Comparison of ENCODE assay signal across 34 cellular contexts in the genomic region with DNA sequence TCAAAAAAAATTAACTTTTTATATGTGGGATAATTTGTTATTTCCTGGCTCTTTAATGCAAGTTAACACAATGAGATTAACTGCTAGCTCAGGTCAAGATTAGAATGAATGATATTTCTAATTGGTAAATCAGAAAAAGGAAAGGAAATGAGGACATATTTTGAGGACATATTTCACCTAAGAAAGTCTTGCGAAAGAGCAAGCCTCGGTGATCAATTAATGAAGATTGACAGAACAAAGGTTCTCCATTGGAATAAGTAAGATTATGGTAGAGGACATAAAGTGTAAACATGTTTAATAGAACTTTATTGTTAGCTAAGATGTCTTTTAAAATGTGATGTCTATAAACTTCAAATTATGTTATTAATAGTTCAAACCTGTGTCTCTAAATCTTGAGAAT.
"Had no signal": no experiment of that assay in that cellular context is flagged by ENCODE, and none has a peak within 500 bp of the region (broad histone marks: within the 10 kb centered on the region; RNA-seq: fewer than 3 reads in every experiment).

No MANE protein-coding gene starts in this region.

- H3K36me3 Mint-ChIP-seq: activated CD4-positive, alpha-beta memory T cell treated with anti-CD3 and anti-CD28 coated beads for 36 hours; activated naive CD4-positive, alpha-beta T cell treated with anti-CD3 and anti-CD28 coated beads, Interleukin-2, amount 50 U/mL, for 72 hours; activated naive CD8-positive, alpha-beta T cell treated with anti-CD3 and anti-CD28 coated beads for 36 hours had no signal

- H3K9me3 Mint-ChIP-seq: activated B cell treated with CpG ODN at 0.5 μM for 24 hours; activated CD4-positive, alpha-beta memory T cell treated with anti-CD3 and anti-CD28 coated beads for 36 hours; activated CD4-positive, alpha-beta T cell treated with anti-CD3 and anti-CD28 coated beads, Interleukin-2, amount 10 ng/mL, durations not matched to agents 24 days and 14 days; activated CD8-positive, alpha-beta T cell treated with anti-CD3 and anti-CD28 coated beads for 36 hours; activated naive CD4-positive, alpha-beta T cell treated with anti-CD3 and anti-CD28 coated beads for 36 hours; activated naive CD4-positive, alpha-beta T cell treated with anti-CD3 and anti-CD28 coated beads, Interleukin-2, amount 50 U/mL, for 72 hours; activated naive CD8-positive, alpha-beta T cell treated with anti-CD3 and anti-CD28 coated beads for 36 hours; activated T-cell treated with anti-CD3 and anti-CD28 coated beads, Interleukin-2, amount 50 U/mL, for 4 hours; activated T-cell treated with anti-CD3 and anti-CD28 coated beads, Interleukin-2, amount 50 U/mL, for 72 hours; activated T-helper 1 cell treated with anti-CD3 and anti-CD28 coated beads, Interleukin-12 subunit alpha, Interleukin-12 subunit beta, Interleukin-2, Interleukin-4 antibody, amounts not matched to agents 30 ng/mL and 10 ng/mL and 1 ng/mL, durations not matched to agents 14 hours and 24 hours and 36 hours; activated T-helper 17 cell treated with anti-CD3 and anti-CD28 coated beads, Interleukin-2, amount 50 U/mL, for 72 hours; T-helper 2 cell treated with Interferon-gamma antibody and Interleukin-4, amounts not matched to agents 5 μg/mL and 100 μg/mL, for 36 hours had no signal

- H3K9me3 ChIP-seq: adrenal gland, body of pancreas, breast epithelium had no signal

- H3K4me1 Mint-ChIP-seq: activated B cell treated with CpG ODN at 0.5 μM for 24 hours; activated CD4-positive, alpha-beta T cell treated with anti-CD3 and anti-CD28 coated beads, Interleukin-2, amount 10 ng/mL, durations not matched to agents 24 days and 14 days; activated naive CD8-positive, alpha-beta T cell treated with anti-CD3 and anti-CD28 coated beads for 36 hours; activated T-helper 17 cell treated with anti-CD3 and anti-CD28 coated beads, Interleukin-2, amount 50 U/mL, for 72 hours had no signal

- H3K4me3 Mint-ChIP-seq: activated B cell treated with CpG ODN at 0.5 μM for 24 hours; activated CD4-positive, alpha-beta memory T cell treated with anti-CD3 and anti-CD28 coated beads for 36 hours; activated CD4-positive, alpha-beta T cell treated with anti-CD3 and anti-CD28 coated beads, Interleukin-2, amount 10 ng/mL, durations not matched to agents 24 days and 14 days; activated CD8-positive, alpha-beta T cell treated with anti-CD3 and anti-CD28 coated beads for 36 hours; activated naive CD4-positive, alpha-beta T cell treated with anti-CD3 and anti-CD28 coated beads for 36 hours; activated naive CD8-positive, alpha-beta T cell treated with anti-CD3 and anti-CD28 coated beads for 36 hours; activated T-cell treated with anti-CD3 and anti-CD28 coated beads, Interleukin-2, amount 50 U/mL, for 4 hours; activated T-cell treated with anti-CD3 and anti-CD28 coated beads, Interleukin-2, amount 50 U/mL, for 72 hours; activated T-helper 1 cell treated with anti-CD3 and anti-CD28 coated beads, Interleukin-12 subunit alpha, Interleukin-12 subunit beta, Interleukin-2, Interleukin-4 antibody, amounts not matched to agents 30 ng/mL and 10 ng/mL and 1 ng/mL, durations not matched to agents 14 hours and 24 hours and 36 hours; activated T-helper 17 cell treated with anti-CD3 and anti-CD28 coated beads, Interleukin-2, amount 50 U/mL, for 72 hours; T-helper 2 cell treated with Interferon-gamma antibody and Interleukin-4, amounts not matched to agents 5 μg/mL and 100 μg/mL, for 36 hours had no signal

- H3K27ac ChIP-seq: adrenal gland, body of pancreas, brain microvascular endothelial cell, breast epithelium, VCaP had no signal

- DNase-seq: activated B cell treated with CpG ODN at 0.5 μM for 24 hours; activated CD4-positive, alpha-beta memory T cell treated with anti-CD3 and anti-CD28 coated beads for 36 hours; activated CD4-positive, alpha-beta T cell treated with anti-CD3 and anti-CD28 coated beads for 4 hours; activated CD4-positive, alpha-beta T cell treated with anti-CD3 and anti-CD28 coated beads, Interleukin-2, amount 10 ng/mL, durations not matched to agents 24 days and 14 days; activated CD4-positive, alpha-beta T cell treated with anti-CD3 and anti-CD28 coated beads, Interleukin-2, amount 50 U/mL, for 1 hour; activated CD4-positive, alpha-beta T cell treated with anti-CD3 and anti-CD28 coated beads, Interleukin-2, amount 50 U/mL, for 4 hours; activated CD4-positive, CD25-positive, alpha-beta regulatory T cell treated with anti-CD3 and anti-CD28 coated beads, Interleukin-2, amount 50 U/mL, for 72 hours; activated CD8-positive, alpha-beta memory T cell treated with anti-CD3 and anti-CD28 coated beads, Interleukin-2, amount 50 U/mL, for 4 hours; activated CD8-positive, alpha-beta T cell treated with anti-CD3 and anti-CD28 coated beads for 36 hours; activated effector memory CD4-positive, alpha-beta T cell treated with anti-CD3 and anti-CD28 coated beads, Interleukin-2, amount 50 U/mL, for 16 hours; activated gamma-delta T cell treated with Interleukin-2 at 50 U/mL for 16 hours; activated naive CD4-positive, alpha-beta T cell; activated naive CD4-positive, alpha-beta T cell treated with anti-CD3 and anti-CD28 coated beads for 36 hours; activated naive CD4-positive, alpha-beta T cell treated with anti-CD3 and anti-CD28 coated beads, Interleukin-2, amount 50 U/mL, for 16 hours; activated naive CD8-positive, alpha-beta T cell treated with anti-CD3 and anti-CD28 coated beads for 36 hours; activated T-cell treated with anti-CD3 and anti-CD28 coated beads for 4 hours; activated T-cell treated with anti-CD3 and anti-CD28 coated beads, Interleukin-2, amount 50 U/mL, for 1 hour; activated T-cell treated with anti-CD3 and anti-CD28 coated beads, Interleukin-2, amount 50 U/mL, for 4 hours; activated T-cell treated with anti-CD3 and anti-CD28 coated beads, Interleukin-2, amount 50 U/mL, for 72 hours; adrenal gland; amniotic stem cell; aorta; body of pancreas; brain microvascular endothelial cell; central memory CD4-positive, alpha-beta T cell; T-helper 9 cell had no signal

- H3K4me1 ChIP-seq: adrenal gland, body of pancreas, breast epithelium had no signal

- H3K27me3 Mint-ChIP-seq: activated B cell treated with CpG ODN at 0.5 μM for 24 hours; activated CD4-positive, alpha-beta memory T cell treated with anti-CD3 and anti-CD28 coated beads for 36 hours; activated CD4-positive, alpha-beta T cell treated with anti-CD3 and anti-CD28 coated beads, Interleukin-2, amount 10 ng/mL, durations not matched to agents 24 days and 14 days; activated CD8-positive, alpha-beta T cell treated with anti-CD3 and anti-CD28 coated beads for 36 hours; activated naive CD8-positive, alpha-beta T cell treated with anti-CD3 and anti-CD28 coated beads for 36 hours; activated T-helper 17 cell treated with anti-CD3 and anti-CD28 coated beads, Interleukin-2, amount 50 U/mL, for 72 hours had no signal

- H3K27me3 ChIP-seq: adrenal gland, body of pancreas, brain microvascular endothelial cell, breast epithelium had no signal

- H3K4me3 ChIP-seq: adrenal gland, body of pancreas, breast epithelium had no signal

- FAIRE-seq: astrocyte, colon had no signal

- ATAC-seq: activated CD8-positive, alpha-beta T cell treated with anti-CD3 and anti-CD28 coated beads for 36 hours; activated naive CD4-positive, alpha-beta T cell treated with anti-CD3 and anti-CD28 coated beads, Interleukin-2, amount 50 U/mL, for 72 hours; activated T-cell treated with anti-CD3 and anti-CD28 coated beads, Interleukin-2, amount 50 U/mL, for 4 hours; activated T-cell treated with anti-CD3 and anti-CD28 coated beads, Interleukin-2, amount 50 U/mL, for 72 hours; activated T-helper 17 cell treated with anti-CD3 and anti-CD28 coated beads, Interleukin-2, amount 50 U/mL, for 72 hours; body of pancreas had no signal

- H3K36me3 ChIP-seq: adrenal gland, brain microvascular endothelial cell, breast epithelium had no signal

- H3K27ac Mint-ChIP-seq: activated B cell treated with CpG ODN at 0.5 μM for 24 hours; activated CD4-positive, alpha-beta memory T cell treated with anti-CD3 and anti-CD28 coated beads for 36 hours; activated CD4-positive, alpha-beta T cell treated with anti-CD3 and anti-CD28 coated beads, Interleukin-2, amount 10 ng/mL, durations not matched to agents 24 days and 14 days; activated CD8-positive, alpha-beta T cell treated with anti-CD3 and anti-CD28 coated beads for 36 hours; activated naive CD4-positive, alpha-beta T cell treated with anti-CD3 and anti-CD28 coated beads for 36 hours; activated naive CD4-positive, alpha-beta T cell treated with anti-CD3 and anti-CD28 coated beads, Interleukin-2, amount 50 U/mL, for 72 hours; activated naive CD8-positive, alpha-beta T cell treated with anti-CD3 and anti-CD28 coated beads for 36 hours; activated T-cell treated with anti-CD3 and anti-CD28 coated beads, Interleukin-2, amount 50 U/mL, for 72 hours; activated T-helper 1 cell treated with anti-CD3 and anti-CD28 coated beads, Interleukin-12 subunit alpha, Interleukin-12 subunit beta, Interleukin-2, Interleukin-4 antibody, amounts not matched to agents 30 ng/mL and 10 ng/mL and 1 ng/mL, durations not matched to agents 14 hours and 24 hours and 36 hours; activated T-helper 17 cell treated with anti-CD3 and anti-CD28 coated beads, Interleukin-2, amount 50 U/mL, for 72 hours; T-helper 2 cell treated with Interferon-gamma antibody and Interleukin-4, amounts not matched to agents 5 μg/mL and 100 μg/mL, for 36 hours had no signal
